Comparison of ENCODE assay signal across 9 cellular contexts in genomic region chr14:30375280-30375892, GRCh38.
DNase-seq lines count a peak whose midpoint lies in the region; ATAC-seq, FAIRE-seq and TF ChIP-seq lines count a peak whose summit lies in the region.
"Had no signal": no experiment of that assay in that cellular context is flagged by ENCODE, and none has a peak within 500 bp of the region (broad histone marks: within the 10 kb centered on the region; RNA-seq: fewer than 3 reads in every experiment).

No MANE protein-coding gene starts in this region.

- DNase-seq in DMS53 treated with DMSO at 0.1 percent for 48 hours (lab: John Stamatoyannopoulos, UW; ENCODE audit: unreplicated experiment) (peak; percentile 39), GM20000 (ENCODE audit: low spot score) (peak; percentile 66), NT2/D1 (ENCODE audit: low read depth, low spot score) (peak; percentile 33), activated T-cell treated with anti-CD3 and anti-CD28 coated beads for 48 hours (ENCODE audit: low read depth) (peak; percentile 58), fibroblast of the aortic adventitia (ENCODE audit: low read depth) (peak; percentile 37), urothelium cell line (ENCODE audit: low spot score) (peak; percentile 57)

- H3K27me3 ChIP-seq in NT2/D1 (ENCODE audit: insufficient read depth, insufficient read length) (no peaks in the 10 kb centered on the region), parathyroid adenoma (ENCODE audit: control insufficient read depth, insufficient read depth, low read length) (no peaks in the 10 kb centered on the region)

- FAIRE-seq in urothelium cell line (lab: Jason Lieb, UNC), result no peak

- H3K4me3 ChIP-seq in NT2/D1 (ENCODE audit: insufficient read length, low read depth) (no peak overlapping the region), fibroblast of the aortic adventitia (ENCODE audit: low read depth, low read length) (no peak overlapping the region), parathyroid adenoma (ENCODE audit: low read depth, low read length) (no peak overlapping the region)

- H2AFZ ChIP-seq in parathyroid adenoma, result no peak overlapping the region

- H3K36me3 ChIP-seq in NT2/D1 (ENCODE audit: insufficient read depth, insufficient read length, low read length), result no peaks in the 10 kb centered on the region
- no peaks in the 10 kb centered on the region for H3K36me3 ChIP-seq in parathyroid adenoma (ENCODE audit: control insufficient read depth, insufficient read depth, low read length)

- H3K4me1 ChIP-seq in NT2/D1 (ENCODE audit: insufficient read depth, insufficient read length) (no peaks in the 10 kb centered on the region), parathyroid adenoma (no peaks in the 10 kb centered on the region)

- H3K9me3 ChIP-seq in NT2/D1 (ENCODE audit: insufficient read depth, low read length) (no peaks in the 10 kb centered on the region), parathyroid adenoma (ENCODE audit: control insufficient read depth, low read length) (no peaks in the 10 kb centered on the region)

- TF ChIP-seq CTCF in GM20000 (IDR thresholded peaks at IDR 0.05; ENCODE audit: extremely low read depth, missing control alignments) (peak; percentile 54), fibroblast of the aortic adventitia (IDR thresholded peaks at IDR 0.05; ENCODE audit: insufficient read depth, low read length) (peak; percentile 84), parathyroid adenoma (IDR thresholded peaks at IDR 0.05) (peak; percentile 77)

- H3K27ac ChIP-seq in parathyroid adenoma, result no peak overlapping the region
- H3K27ac ChIP-seq: epithelial cell of prostate had no signal

- no peak overlapping the region for H3K4me2 ChIP-seq in parathyroid adenoma (ENCODE audit: low read length)

- H3K9ac ChIP-seq in NT2/D1 (ENCODE audit: insufficient read length, low read depth) (no peak overlapping the region), parathyroid adenoma (no peak overlapping the region)

- peak; percentile 85 for ATAC-seq in HG03558 (IDR thresholded peaks at IDR 0.05; ENCODE audit: extremely low read depth, unreplicated experiment)

- H3K79me2 ChIP-seq in parathyroid adenoma, result no peaks in the 10 kb centered on the region
